Comparison of ENCODE assay signal across 20 cellular contexts in the genomic region with DNA sequence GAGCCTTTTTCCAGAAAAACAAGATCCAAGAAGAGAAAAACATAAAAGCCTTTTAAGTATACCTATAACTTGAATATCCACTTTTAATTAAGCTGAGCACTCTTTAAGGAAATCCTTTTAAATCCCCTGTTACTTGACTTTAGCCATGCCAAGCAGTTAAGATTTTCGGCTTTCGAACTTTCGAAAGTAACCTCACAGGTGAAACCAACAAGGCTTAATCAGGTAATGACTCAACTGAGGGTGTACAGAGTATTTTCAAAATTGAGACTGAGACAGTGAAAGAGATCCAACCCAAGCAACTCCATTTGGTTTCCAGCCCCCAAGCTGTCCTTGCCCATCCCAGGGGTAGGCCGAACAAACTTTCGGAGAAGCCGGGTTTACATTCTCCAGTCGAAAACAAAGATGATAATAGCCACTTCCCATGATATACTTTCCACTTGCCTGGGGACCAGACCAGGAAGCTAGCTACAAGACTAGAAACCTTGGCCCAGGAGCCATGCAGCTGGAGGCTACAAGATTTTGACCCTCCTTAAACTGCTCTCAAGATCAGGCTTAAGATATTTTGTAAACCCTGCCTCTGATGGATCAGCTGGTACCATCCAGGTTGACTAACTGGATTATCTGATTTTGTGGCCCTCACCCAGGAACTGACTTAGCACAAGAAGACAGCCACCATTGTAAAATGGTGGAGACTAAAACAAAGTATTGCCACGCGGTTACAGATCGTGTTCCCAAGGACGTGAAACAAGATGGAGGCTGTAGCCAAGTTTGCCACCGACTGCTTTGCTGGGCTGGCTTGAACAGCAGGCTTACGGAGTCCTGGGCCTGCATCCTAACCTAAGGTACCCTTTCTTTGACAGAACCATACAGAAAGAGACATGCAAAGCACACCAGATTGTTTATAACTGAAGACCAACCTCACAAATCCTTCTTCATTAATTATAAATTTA. TPM values are rescaled to one million over a fixed set of nuclear protein-coding genes. Genes with fewer than 3 reads are reported as not detected.
DNase-seq lines count a peak whose midpoint lies in the region; ATAC-seq and FAIRE-seq lines count a peak whose summit lies in the region.
"Had no signal": no experiment of that assay in that cellular context is flagged by ENCODE, and none has a peak within 500 bp of the region (broad histone marks: within the 10 kb centered on the region; RNA-seq: fewer than 3 reads in every experiment).

No MANE protein-coding gene starts in this region.

- no peaks in the 10 kb centered on the region for H3K9me3 ChIP-seq in T-helper 17 cell (ENCODE audit: control insufficient read depth, low read length, poor library complexity, severe bottlenecking)

- peak overlapping the region; percentile 30 for H3K27ac Mint-ChIP-seq in T-helper 17 cell
- H3K27ac Mint-ChIP-seq: CD14-positive monocyte had no signal

- H3K4me1 Mint-ChIP-seq in T-helper 17 cell: peaks cover 30% of the 10 kb centered on the region

- ATAC-seq in T-helper 17 cell (no peak), esophagus mucosa (peak; percentile 79), HG03442 (IDR thresholded peaks at IDR 0.05; ENCODE audit: unreplicated experiment) (no peak)

- FAIRE-seq in urothelium cell line (lab: Jason Lieb, UNC): peak; percentile 73
- FAIRE-seq: GM12892, GM18507 had no signal

- DNase-seq in NCI-H82 (lab: John Stamatoyannopoulos, UW) (peak; percentile 50), NCI-H82 treated with DMSO at 0.1 percent for 48 hours (lab: John Stamatoyannopoulos, UW; ENCODE audit: unreplicated experiment) (no peak), T-helper 17 cell (no peak), urothelium cell line (ENCODE audit: low spot score) (no peak), dermis blood vessel endothelial cell (no peak)
- DNase-seq in stimulated activated CD4-positive, alpha-beta T cell treated with anti-CD3 and anti-CD28 coated beads, Interleukin-4, amount 100 ng/mL, for 4 hours: no peak
- DNase-seq: DMS79, H7, NCI-H1092 treated with DMSO at 0.1 percent for 48 hours, NCI-H2029 treated with DMSO at 0.1 percent for 48 hours, NCI-H2171, NCI-H446 treated with DMSO at 0.1 percent for 48 hours, NCI-H69, OCI-M1, Right ventricle myocardium superior had no signal

- H3K27me3 Mint-ChIP-seq in T-helper 17 cell: no peaks in the 10 kb centered on the region

- no peak overlapping the region for H3K4me3 Mint-ChIP-seq in T-helper 17 cell
- H3K4me3 Mint-ChIP-seq: CD14-positive monocyte had no signal

- peaks cover 18% of the 10 kb centered on the region for H3K36me3 Mint-ChIP-seq in T-helper 17 cell (ENCODE audit: low read depth)

RNA-seq across cellular contexts. Expression of a gene that starts 32.3 kb away (rescaled TPM):
- total RNA-seq in T-helper 17 cell: 10 to 100 TPM; 51.4 to 54.2 TPM
- total RNA-seq in esophagus mucosa: 33.7 TPM
- total RNA-seq in dermis blood vessel endothelial cell: 27.6 and 45.5 TPM in 2 replicates
